ENCODE assay signal across 27 cellular contexts in genomic region chr7:82697897-82698296, GRCh38.
DNase-seq lines count a peak whose midpoint lies in the region; ATAC-seq, FAIRE-seq and TF ChIP-seq lines count a peak whose summit lies in the region.
"Had no signal": no experiment of that assay in that cellular context is flagged by ENCODE, and none has a peak within 500 bp of the region (broad histone marks: within the 10 kb centered on the region; RNA-seq: fewer than 3 reads in every experiment).

No MANE protein-coding gene starts in this region.

- peak in 3 of 4 donors; percentile 42 to 70 (median 66) for ATAC-seq in pancreas
- ATAC-seq: psoas muscle; stimulated activated naive B cell treated with anti-CD40 and anti-IgM and Interleukin-4, amounts not matched to agents 10 μg/mL and 1 μg/mL and 100 μg/mL, for 72 hours had no signal

- TF ChIP-seq CTCF in SK-N-SH (IDR thresholded peaks at IDR 0.05) (no peak), pancreas (IDR thresholded peaks at IDR 0.05) (no peak), esophagus muscularis mucosa (IDR thresholded peaks at IDR 0.05) (no peak)

- POLR2A ChIA-PET in SK-N-SH (lab: Yijun Ruan, JAX): no interaction called here

- no peak overlapping the region for H2BK120ac ChIP-seq in trophoblast cell (ENCODE audit: insufficient read depth, low read length, poor library complexity)

- H3K9ac ChIP-seq in GM23248 (no peak overlapping the region), SK-N-SH (no peak overlapping the region), trophoblast cell (ENCODE audit: low read length) (no peak overlapping the region)

- H3F3A ChIP-seq in GM23248 (ENCODE audit: insufficient read depth): no peaks in the 10 kb centered on the region; the same call in 1 of the 2 replicates
- H3F3A ChIP-seq in SK-N-SH (replicated peaks; ENCODE audit: insufficient read depth): peaks cover 5% of the 10 kb centered on the region

- H3K27ac ChIP-seq in GM23248 (no peak overlapping the region), SK-N-SH (ENCODE audit: low read depth in 2 of 2, low read length in 1 of 2) (no peak overlapping the region; a peak in 1 of 4 replicates), pancreas (no peak overlapping the region), esophagus muscularis mucosa (replicated peaks in 1 of 4) (no peak overlapping the region), trophoblast cell (ENCODE audit: low read depth, low read length) (no peak overlapping the region)
- H3K27ac ChIP-seq: brain microvascular endothelial cell, colonic mucosa, Peyer's patch, psoas muscle, WERI-Rb-1 had no signal

- H3K23ac ChIP-seq in trophoblast cell (ENCODE audit: low read length): no peak overlapping the region

- in situ Hi-C loops in GM23248 (cut with MboI): no loop called here

- H3K79me2 ChIP-seq in GM23248 (ENCODE audit: insufficient read depth): no peaks in the 10 kb centered on the region
- H3K79me2 ChIP-seq in SK-N-SH (ENCODE audit: insufficient read depth): no peaks in the 10 kb centered on the region
- no peaks in the 10 kb centered on the region for H3K79me2 ChIP-seq in trophoblast cell (ENCODE audit: control insufficient read depth, insufficient read depth, low read length, poor library complexity)

- no peak for TF ChIP-seq RAD21 in SK-N-SH (IDR thresholded peaks at IDR 0.05; ENCODE audit: low read length)

- H3K4ac ChIP-seq in trophoblast cell (ENCODE audit: low read depth, low read length): no peak overlapping the region

- H3K4me2 ChIP-seq in GM23248 (ENCODE audit: unreplicated experiment) (no peak overlapping the region), SK-N-SH (no peak overlapping the region), trophoblast cell (ENCODE audit: low read length) (no peak overlapping the region)
- H3K4me2 ChIP-seq: smooth muscle cell had no signal

- no peak overlapping the region for H3K14ac ChIP-seq in trophoblast cell (ENCODE audit: low read length)

- H3K4me3 ChIP-seq in GM23248: no peak overlapping the region
- no peak overlapping the region for H3K4me3 ChIP-seq in SK-N-SH (ENCODE audit: low read depth in 2 of 2, low read length in 1 of 2)
- no peak overlapping the region for H3K4me3 ChIP-seq in pancreas
- H3K4me3 ChIP-seq in esophagus muscularis mucosa: no peak overlapping the region
- no peak overlapping the region for H3K4me3 ChIP-seq in trophoblast cell (ENCODE audit: low read depth, low read length)
- H3K4me3 ChIP-seq: colonic mucosa, lung, Peyer's patch, psoas muscle, smooth muscle cell had no signal

- peak in 1 of 2 experiments; percentile 47; a peak in 1 of 4 replicates for TF ChIP-seq EP300 in SK-N-SH (IDR thresholded peaks at IDR 0.05; ENCODE audit: borderline replicate concordance in 1 of 2, low read depth in 1 of 2, low read length in 1 of 2)
- no peak for TF ChIP-seq EP300 in esophagus muscularis mucosa (IDR thresholded peaks at IDR 0.05)

- H4K91ac ChIP-seq in trophoblast cell (ENCODE audit: low read depth, low read length): no peak overlapping the region

- H4K20me1 ChIP-seq in GM23248 (ENCODE audit: insufficient read depth) (no peaks in the 10 kb centered on the region), SK-N-SH (ENCODE audit: insufficient read depth) (no peaks in the 10 kb centered on the region)

- DNase-seq in GM23248: peak; percentile 28
- no peak for DNase-seq in SK-N-SH
- peak; percentile 67 for DNase-seq in fibroblast of gingiva (ENCODE audit: low read depth)
- no peak for DNase-seq in pancreas
- no peak for DNase-seq in NAMALWA (ENCODE audit: low spot score)
- no peak for DNase-seq in esophagus muscularis mucosa (ENCODE audit: extremely low spot score)
- DNase-seq in trophoblast cell: no peak
- no peak for DNase-seq in SIG-M5 treated with dmso at 0.1 percent for 504 hours (lab: John Stamatoyannopoulos, UW; ENCODE audit: unreplicated experiment)
- DNase-seq: activated CD4-positive, alpha-beta T cell treated with anti-CD3 and anti-CD28 coated beads, Interleukin-2, amount 10 ng/mL, durations not matched to agents 7 days and 5 days; activated CD8-positive, alpha-beta memory T cell treated with anti-CD3 and anti-CD28 coated beads, Interleukin-2, amount 50 U/mL, for 4 hours; activated naive CD8-positive, alpha-beta T cell treated with anti-CD3 and anti-CD28 coated beads for 36 hours; brain microvascular endothelial cell; CD8-positive, alpha-beta memory T cell; colonic mucosa; endodermal cell; hippocampal formation; NCI-H1105 treated with DMSO at 0.1 percent for 48 hours; NCI-H2029 treated with DMSO at 0.1 percent for 48 hours; Peyer's patch; psoas muscle; stimulated activated naive B cell treated with anti-CD40 and anti-IgM and Interleukin-4, amounts not matched to agents 10 μg/mL and 1 μg/mL and 100 μg/mL, for 72 hours; WERI-Rb-1 had no signal

- H3K36me3 ChIP-seq in GM23248 (ENCODE audit: low read depth) (no peaks in the 10 kb centered on the region), SK-N-SH (replicated peaks in 1 of 2; ENCODE audit: control insufficient read depth in 1 of 2, insufficient read depth in 2 of 2, low read length in 1 of 2) (no peaks in the 10 kb centered on the region), pancreas (no peaks in the 10 kb centered on the region), esophagus muscularis mucosa (no peaks in the 10 kb centered on the region), trophoblast cell (ENCODE audit: control insufficient read depth in 1 of 2, insufficient read depth in 2 of 2, low read length in 2 of 2) (no peaks in the 10 kb centered on the region)
- H3K36me3 ChIP-seq: brain microvascular endothelial cell, colonic mucosa, Peyer's patch, WERI-Rb-1 had no signal

- CTCF ChIA-PET in SK-N-SH (lab: Yijun Ruan, JAX): interaction anchor here (0.9 kb wide), 1 partner anchor 10 kb away, joined by 3 read pairs; no protein-coding TSS in a partner anchor

- intact Hi-C loops in pancreas (cut with DNase I) (no loop called here), esophagus muscularis mucosa (cut with DNase I) (no loop called here)

- no peak overlapping the region for H2BK5ac ChIP-seq in trophoblast cell (ENCODE audit: low read depth, low read length, poor library complexity)

- H3K4me1 ChIP-seq in GM23248 (ENCODE audit: insufficient read depth) (peaks cover 7% of the 10 kb centered on the region; the same call in 1 of the 2 replicates), SK-N-SH (ENCODE audit: control insufficient read depth in 1 of 2, insufficient read depth in 2 of 2, low read depth in 1 of 2, low read length in 1 of 2) (peaks cover 3 to 17% of the 10 kb centered on the region in 2 experiments; a peak in 2 of 4 replicates), pancreas (no peaks in the 10 kb centered on the region), esophagus muscularis mucosa (peaks cover 0 to 10% (median 0%) of the 10 kb centered on the region in 4 donors), trophoblast cell (ENCODE audit: control insufficient read depth in 1 of 2, insufficient read depth in 2 of 2, low read length in 2 of 2) (peaks cover 0 to 7% of the 10 kb centered on the region in 2 experiments)
- H3K4me1 ChIP-seq: colonic mucosa, psoas muscle had no signal

- no peak overlapping the region for H3K18ac ChIP-seq in trophoblast cell (ENCODE audit: low read length)

- H3K9me2 ChIP-seq in GM23248 (ENCODE audit: insufficient read depth): no peaks in the 10 kb centered on the region
- no peaks in the 10 kb centered on the region for H3K9me2 ChIP-seq in SK-N-SH

- H2BK12ac ChIP-seq in trophoblast cell (ENCODE audit: low read length): no peak overlapping the region

- TF ChIP-seq POLR2A in esophagus muscularis mucosa (IDR thresholded peaks at IDR 0.05; ENCODE audit: low read depth): no peak

- H4K8ac ChIP-seq in trophoblast cell (ENCODE audit: low read depth, low read length): no peak overlapping the region

- H4K12ac ChIP-seq in trophoblast cell (ENCODE audit: low read depth, low read length): no peak overlapping the region

- H3K9me3 ChIP-seq in GM23248 (ENCODE audit: low read depth): no peaks in the 10 kb centered on the region
- no peaks in the 10 kb centered on the region for H3K9me3 ChIP-seq in SK-N-SH
- no peaks in the 10 kb centered on the region for H3K9me3 ChIP-seq in pancreas
- no peaks in the 10 kb centered on the region for H3K9me3 ChIP-seq in esophagus muscularis mucosa
- no peaks in the 10 kb centered on the region for H3K9me3 ChIP-seq in trophoblast cell (ENCODE audit: insufficient read depth, low read depth, low read length)
- H3K9me3 ChIP-seq: colonic mucosa, Peyer's patch, psoas muscle had no signal

- H3K79me1 ChIP-seq in trophoblast cell (ENCODE audit: low read length): no peaks in the 10 kb centered on the region

- no peak overlapping the region for H2AFZ ChIP-seq in GM23248
- no peak overlapping the region for H2AFZ ChIP-seq in SK-N-SH (ENCODE audit: low read depth)
- H2AFZ ChIP-seq in trophoblast cell (ENCODE audit: insufficient read depth, low read length, poor library complexity): no peak overlapping the region

- 92 to 96% methylated on average over 3 of the region's 3 CpGs for WGBS in GM23248 (ENCODE audit: low coverage in 1 of 2, low lambda C conversion rate in 2 of 2, missing lambda C conversion rate in 2 of 2), 2 experiments
- 79% methylated on average over 3 of the region's 3 CpGs for WGBS in SK-N-SH (ENCODE audit: low lambda C conversion rate)
- 55 to 67% methylated on average over 3 of the region's 3 CpGs for WGBS in pancreas, 2 donors
- 68% methylated on average over 3 of the region's 3 CpGs for WGBS in esophagus muscularis mucosa
- WGBS in trophoblast cell (ENCODE audit: extremely low coverage, insufficient coverage, insufficient read length): no CpG with 5 or more reads among the region's 3 CpGs

- H2AK5ac ChIP-seq in trophoblast cell (ENCODE audit: low read length): no peak overlapping the region

- H3K27me3 ChIP-seq in GM23248 (replicated peaks; ENCODE audit: insufficient read depth): no peaks in the 10 kb centered on the region
- H3K27me3 ChIP-seq in SK-N-SH (ENCODE audit: insufficient read depth): no peaks in the 10 kb centered on the region
- H3K27me3 ChIP-seq in pancreas: no peaks in the 10 kb centered on the region
- H3K27me3 ChIP-seq in esophagus muscularis mucosa: no peaks in the 10 kb centered on the region
- H3K27me3 ChIP-seq in trophoblast cell (ENCODE audit: insufficient read depth, low read length): no peaks in the 10 kb centered on the region
- H3K27me3 ChIP-seq: brain microvascular endothelial cell, colonic mucosa, Peyer's patch had no signal

- FAIRE-seq in pancreas (lab: Jason Lieb, UNC): no peak
- FAIRE-seq: GM12892, GM19239, islet of Langerhans had no signal

TF ChIP-seq in SK-N-SH, 30 proteins besides CTCF, POLR2A, EP300 and RAD21 (continues in another document):
- TF ChIP-seq SIN3A (IDR thresholded peaks at IDR 0.05; ENCODE audit: borderline replicate concordance, low read depth, low read length) (no peak), FOXJ3 (CRISPR knock-in tag; IDR thresholded peaks at IDR 0.05) (no peak), NFIC (IDR thresholded peaks at IDR 0.05; ENCODE audit: borderline replicate concordance) (peak; percentile 73; the same call in 1 of the 2 replicates)

Comparison
In these comparisons a context has a peak if more than half of its experiments do, and no peak if none do; other contexts are left out.
1. DNase-seq: peak in GM23248 (single experiment) and fibroblast of gingiva (single experiment); none in SK-N-SH (single experiment), pancreas (0 of 6), NAMALWA (single experiment), esophagus muscularis mucosa (single experiment), trophoblast cell (0 of 2) and SIG-M5 treated with dmso at 0.1 percent for 504 hours (single experiment).